In genomic region chr10:27155073-27155754, GRCh38 we compare ENCODE assay signal across 8 cellular contexts. TPM values are rescaled to one million over a fixed set of nuclear protein-coding genes. Genes with fewer than 3 reads are reported as not detected.
DNase-seq lines count a peak whose midpoint lies in the region; ATAC-seq and TF ChIP-seq lines count a peak whose summit lies in the region.

TSS of gene MASTL (plus strand) at chr10:27155352. CDS start at chr10:27155427, 75 bp downstream.

- TF ChIP-seq CTCF in GM12865 (IDR thresholded peaks at IDR 0.05; ENCODE audit: insufficient read depth, low read depth, low read length, missing control alignments) (no peak), NB4 (IDR thresholded peaks at IDR 0.05; ENCODE audit: low read depth, low read length) (no peak), cardiac muscle cell (IDR thresholded peaks at IDR 0.05; ENCODE audit: low read depth, low read length) (no peak), parathyroid adenoma (IDR thresholded peaks at IDR 0.05) (no peak), tibial nerve (IDR thresholded peaks at IDR 0.05) (no peak)

- peak within 1 kb of the TSS; percentile 99 for H3K4me2 ChIP-seq in parathyroid adenoma (ENCODE audit: low read length)

- H3K9me3 ChIP-seq in adipocyte (ENCODE audit: control insufficient read depth, low read length) (no peaks in the 10 kb centered on the region), cardiac muscle cell (ENCODE audit: low read depth) (no peaks in the 10 kb centered on the region), parathyroid adenoma (ENCODE audit: control insufficient read depth, low read length) (no peaks in the 10 kb centered on the region), tibial nerve (no peaks in the 10 kb centered on the region)

- TF ChIP-seq POLR2A in NB4 (IDR thresholded peaks at IDR 0.05; ENCODE audit: extremely low read depth, insufficient read length): peak; percentile 67
- TF ChIP-seq POLR2A in tibial nerve (IDR thresholded peaks at IDR 0.05): peak; percentile 90 to 93

- H3K27ac ChIP-seq in cardiac muscle cell: peak within 1 kb of the TSS; percentile 98
- H3K27ac ChIP-seq in parathyroid adenoma: peak within 1 kb of the TSS; percentile 99
- H3K27ac ChIP-seq in tibial nerve: peak within 1 kb of the TSS; percentile 96 to 100 (median 98)

- DNase-seq in GM12865 (ENCODE audit: low read depth) (peak; percentile 97), NB4 (ENCODE audit: low read depth) (peak; percentile 90), T follicular helper cell (ENCODE audit: low read depth) (peak; percentile 92), adipocyte (ENCODE audit: low read depth) (peak; percentile 96), cardiac muscle cell (ENCODE audit: low read depth in 1 of 2, low spot score in 1 of 2) (peak; percentile 90 to 96), tibial nerve (ENCODE audit: low spot score in 2 of 2) (peak; percentile 89 to 90)

- ATAC-seq in HG02571 (IDR thresholded peaks at IDR 0.05; ENCODE audit: unreplicated experiment): peak; percentile 74

- peak; percentile 81 to 99 for TF ChIP-seq EP300 in tibial nerve (IDR thresholded peaks at IDR 0.05)

- H2AFZ ChIP-seq in parathyroid adenoma: peak within 1 kb of the TSS; percentile 82

- 0 to 1% methylated on average over 29 to 33 of the region's 55 CpGs for WGBS in tibial nerve, 2 donors

- H3K9ac ChIP-seq in adipocyte (ENCODE audit: low read length): peak within 1 kb of the TSS; percentile 95
- H3K9ac ChIP-seq in parathyroid adenoma: peak within 1 kb of the TSS; percentile 86

- peaks cover 18% of the 10 kb centered on the region for H3K36me3 ChIP-seq in adipocyte (ENCODE audit: control insufficient read depth, insufficient read depth, low read length, severe bottlenecking)
- H3K36me3 ChIP-seq in cardiac muscle cell: peaks cover 13% of the 10 kb centered on the region
- no peaks in the 10 kb centered on the region for H3K36me3 ChIP-seq in parathyroid adenoma (ENCODE audit: control insufficient read depth, insufficient read depth, low read length)
- peaks cover 0 to 17% (median 0%) of the 10 kb centered on the region in 3 donors for H3K36me3 ChIP-seq in tibial nerve

- H3K79me2 ChIP-seq in parathyroid adenoma: peaks cover 31% of the 10 kb centered on the region

- peak within 1 kb of the TSS; percentile 80 for H3K4me3 ChIP-seq in GM12865 (ENCODE audit: low read depth, low read length)
- peak within 1 kb of the TSS; percentile 93 for H3K4me3 ChIP-seq in NB4 (ENCODE audit: low read depth, low read length)
- peak within 1 kb of the TSS; percentile 99 for H3K4me3 ChIP-seq in adipocyte (ENCODE audit: low read length)
- H3K4me3 ChIP-seq in cardiac muscle cell: peak within 1 kb of the TSS; percentile 95
- peak within 1 kb of the TSS; percentile 100 for H3K4me3 ChIP-seq in parathyroid adenoma (ENCODE audit: low read depth, low read length)
- H3K4me3 ChIP-seq in tibial nerve: peak within 1 kb of the TSS; percentile 80 to 92 (median 85)

- H3K27me3 ChIP-seq in adipocyte (replicated peaks; ENCODE audit: control insufficient read depth, insufficient read depth, low read length) (no peaks in the 10 kb centered on the region), cardiac muscle cell (no peaks in the 10 kb centered on the region), parathyroid adenoma (ENCODE audit: control insufficient read depth, insufficient read depth, low read length) (no peaks in the 10 kb centered on the region), tibial nerve (no peaks in the 10 kb centered on the region)

- peaks cover 20% of the 10 kb centered on the region for H3K4me1 ChIP-seq in adipocyte (ENCODE audit: control insufficient read depth, insufficient read depth, low read length)
- H3K4me1 ChIP-seq in cardiac muscle cell (ENCODE audit: low read depth): peaks cover 11% of the 10 kb centered on the region
- H3K4me1 ChIP-seq in parathyroid adenoma: peaks cover 9% of the 10 kb centered on the region
- H3K4me1 ChIP-seq in tibial nerve: peaks cover 4 to 53% (median 20%) of the 10 kb centered on the region in 4 donors

RNA-seq across cellular contexts. Expression of gene MASTL, which starts in this region (rescaled TPM):
- total RNA-seq in cardiac muscle cell (11.0 and 13.4 TPM in 2 replicates), tibial nerve (10 to 100 TPM in 2 of 4 donors, 1 to 10 TPM in 2; 4.0 to 12.4 (median 10.1) TPM)
- polyA plus RNA-seq in cardiac muscle cell: 10.8 and 11.3 TPM in 2 replicates

Comparison
In these comparisons a context has a peak if more than half of its experiments do, and no peak if none do; other contexts are left out.
1. Peak in every context shown above with its lines: DNase-seq, ATAC-seq, H3K4me3 ChIP-seq and H3K27ac ChIP-seq.